Comparison of ENCODE assay signal across 17 cellular contexts in genomic region chr14:58270628-58271027, GRCh38. TPM values are rescaled to one million over a fixed set of nuclear protein-coding genes. Genes with fewer than 3 reads are reported as not detected.
DNase-seq lines count a peak whose midpoint lies in the region; ATAC-seq, FAIRE-seq and TF ChIP-seq lines count a peak whose summit lies in the region.
"Had no signal": no experiment of that assay in that cellular context is flagged by ENCODE, and none has a peak within 500 bp of the region (broad histone marks: within the 10 kb centered on the region; RNA-seq: fewer than 3 reads in every experiment).

No MANE protein-coding gene starts in this region.

- H3K36me3 Mint-ChIP-seq in activated CD4-positive, alpha-beta T cell treated with anti-CD3 and anti-CD28 coated beads for 36 hours (ENCODE audit: low read depth): peaks cover 68% of the 10 kb centered on the region
- peaks cover 23% of the 10 kb centered on the region for H3K36me3 Mint-ChIP-seq in progenitor cell of endocrine pancreas (ENCODE audit: insufficient read depth)
- peaks cover 86% of the 10 kb centered on the region for H3K36me3 Mint-ChIP-seq in activated T-helper 2 cell treated with anti-CD3 and anti-CD28 coated beads, Interferon-gamma antibody, Interleukin-2, Interleukin-4, amounts not matched to agents 10 μg/mL and 5 μg/mL and 100 μg/mL, durations not matched to agents 14 hours and 24 hours and 36 hours (ENCODE audit: low read depth)

- peak overlapping the region; percentile 69 for H3K27ac Mint-ChIP-seq in activated CD4-positive, alpha-beta T cell treated with anti-CD3 and anti-CD28 coated beads for 36 hours
- peak overlapping the region; percentile 24 for H3K27ac Mint-ChIP-seq in progenitor cell of endocrine pancreas
- no peak overlapping the region for H3K27ac Mint-ChIP-seq in activated T-helper 2 cell treated with anti-CD3 and anti-CD28 coated beads, Interferon-gamma antibody, Interleukin-2, Interleukin-4, amounts not matched to agents 10 μg/mL and 5 μg/mL and 100 μg/mL, durations not matched to agents 14 hours and 24 hours and 36 hours
- H3K27ac Mint-ChIP-seq: H9 had no signal

- POLR2A ChIA-PET in activated CD4-positive, alpha-beta T cell treated with anti-CD3 and anti-CD28 coated beads for 36 hours (lab: Charles Lee): no interaction called here

- H3K9me3 Mint-ChIP-seq in activated CD4-positive, alpha-beta T cell treated with anti-CD3 and anti-CD28 coated beads for 36 hours (ENCODE audit: low read depth): no peaks in the 10 kb centered on the region
- no peaks in the 10 kb centered on the region for H3K9me3 Mint-ChIP-seq in progenitor cell of endocrine pancreas (ENCODE audit: low read depth)
- no peaks in the 10 kb centered on the region for H3K9me3 Mint-ChIP-seq in activated T-helper 2 cell treated with anti-CD3 and anti-CD28 coated beads, Interferon-gamma antibody, Interleukin-2, Interleukin-4, amounts not matched to agents 10 μg/mL and 5 μg/mL and 100 μg/mL, durations not matched to agents 14 hours and 24 hours and 36 hours
- H3K9me3 Mint-ChIP-seq: H9 had no signal

- no peaks in the 10 kb centered on the region for H3K27me3 Mint-ChIP-seq in activated CD4-positive, alpha-beta T cell treated with anti-CD3 and anti-CD28 coated beads for 36 hours
- no peaks in the 10 kb centered on the region for H3K27me3 Mint-ChIP-seq in progenitor cell of endocrine pancreas
- H3K27me3 Mint-ChIP-seq in activated T-helper 2 cell treated with anti-CD3 and anti-CD28 coated beads, Interferon-gamma antibody, Interleukin-2, Interleukin-4, amounts not matched to agents 10 μg/mL and 5 μg/mL and 100 μg/mL, durations not matched to agents 14 hours and 24 hours and 36 hours (ENCODE audit: low read depth): no peaks in the 10 kb centered on the region

- H3K4me3 ChIP-seq in astrocyte of the spinal cord (ENCODE audit: low read depth, low read length): no peak overlapping the region
- H3K4me3 ChIP-seq: BLaER1 treated with 17β-estradiol and CSF1 and Interleukin-3, amounts not matched to agents 10 nM and 100 nM; Peyer's patch; tibial nerve had no signal

- TF ChIP-seq CTCF in astrocyte of the spinal cord (IDR thresholded peaks at IDR 0.05; ENCODE audit: low read depth, low read length) (no peak), progenitor cell of endocrine pancreas (IDR thresholded peaks at IDR 0.05; ENCODE audit: unreplicated experiment) (no peak)

- H3K4me1 Mint-ChIP-seq in activated CD4-positive, alpha-beta T cell treated with anti-CD3 and anti-CD28 coated beads for 36 hours: peaks cover 37% of the 10 kb centered on the region
- no peaks in the 10 kb centered on the region for H3K4me1 Mint-ChIP-seq in progenitor cell of endocrine pancreas (ENCODE audit: low read depth)
- peaks cover 22% of the 10 kb centered on the region for H3K4me1 Mint-ChIP-seq in activated T-helper 2 cell treated with anti-CD3 and anti-CD28 coated beads, Interferon-gamma antibody, Interleukin-2, Interleukin-4, amounts not matched to agents 10 μg/mL and 5 μg/mL and 100 μg/mL, durations not matched to agents 14 hours and 24 hours and 36 hours (ENCODE audit: low read depth)
- H3K4me1 Mint-ChIP-seq: H9 had no signal

- ATAC-seq in activated CD4-positive, alpha-beta T cell treated with anti-CD3 and anti-CD28 coated beads for 36 hours: peak; percentile 46

- CTCF ChIA-PET in activated CD4-positive, alpha-beta T cell treated with anti-CD3 and anti-CD28 coated beads for 36 hours (lab: Charles Lee): no interaction called here

- in situ Hi-C loops in astrocyte of the spinal cord (cut with HindIII; ENCODE audit: low sequenced_read_pairs): no loop called here

- no peak for DNase-seq in activated CD4-positive, alpha-beta T cell treated with anti-CD3 and anti-CD28 coated beads for 36 hours
- no peak for DNase-seq in activated CD4-positive, alpha-beta T cell treated with anti-CD3 and anti-CD28 coated beads, Interleukin-2, amount 50 U/mL, for 1 hour
- no peak for DNase-seq in HTR-8/SVneo (ENCODE audit: insufficient read length, low spot score)
- DNase-seq in astrocyte of the spinal cord (ENCODE audit: low read depth, low spot score): peak; percentile 22
- no peak for DNase-seq in progenitor cell of endocrine pancreas (ENCODE audit: low spot score, unreplicated experiment)
- no peak for DNase-seq in DMS 273 (lab: John Stamatoyannopoulos, UW; ENCODE audit: unreplicated experiment)
- no peak for DNase-seq in activated T-helper 2 cell treated with anti-CD3 and anti-CD28 coated beads, Interferon-gamma antibody, Interleukin-2, Interleukin-4, amounts not matched to agents 10 μg/mL and 5 μg/mL and 100 μg/mL, durations not matched to agents 14 hours and 24 hours and 36 hours (ENCODE audit: low spot score)
- DNase-seq in amygdala (lab: John Stamatoyannopoulos, UW): no peak
- DNase-seq: 8988T, brain microvascular endothelial cell, cortex of kidney, H9, NCI-H1417 treated with DMSO at 0.1 percent for 48 hours, Peyer's patch had no signal

- intact Hi-C loops in activated CD4-positive, alpha-beta T cell treated with anti-CD3 and anti-CD28 coated beads for 36 hours (cut with DNase I, micrococcal nuclease): no loop called here
- intact Hi-C loops in activated T-helper 2 cell treated with anti-CD3 and anti-CD28 coated beads, Interferon-gamma antibody, Interleukin-2, Interleukin-4, amounts not matched to agents 10 μg/mL and 5 μg/mL and 100 μg/mL, durations not matched to agents 14 hours and 24 hours and 36 hours (cut with micrococcal nuclease): no loop called here

- no peak overlapping the region for H3K4me3 Mint-ChIP-seq in activated CD4-positive, alpha-beta T cell treated with anti-CD3 and anti-CD28 coated beads for 36 hours
- no peak overlapping the region for H3K4me3 Mint-ChIP-seq in progenitor cell of endocrine pancreas (ENCODE audit: low read depth)
- no peak overlapping the region for H3K4me3 Mint-ChIP-seq in activated T-helper 2 cell treated with anti-CD3 and anti-CD28 coated beads, Interferon-gamma antibody, Interleukin-2, Interleukin-4, amounts not matched to agents 10 μg/mL and 5 μg/mL and 100 μg/mL, durations not matched to agents 14 hours and 24 hours and 36 hours (ENCODE audit: low read depth)
- H3K4me3 Mint-ChIP-seq: H9 had no signal

- peak; percentile 28 for FAIRE-seq in HTR-8/SVneo (lab: Jason Lieb, UNC)
- FAIRE-seq: TTC549 had no signal

RNA-seq across cellular contexts. Expression of gene PSMA3, which starts 26.0 kb away (rescaled TPM):
- 100 to 1,000 TPM; 342 to 425 TPM for total RNA-seq in activated CD4-positive, alpha-beta T cell treated with anti-CD3 and anti-CD28 coated beads for 36 hours
- total RNA-seq in progenitor cell of endocrine pancreas: 197 and 216 TPM in 2 replicates
- total RNA-seq in activated T-helper 2 cell treated with anti-CD3 and anti-CD28 coated beads, Interferon-gamma antibody, Interleukin-2, Interleukin-4, amounts not matched to agents 10 μg/mL and 5 μg/mL and 100 μg/mL, durations not matched to agents 14 hours and 24 hours and 36 hours: 407 and 425 TPM in 2 replicates

RNA-seq across cellular contexts. Expression of gene ARID4A, which starts 27.7 kb away (rescaled TPM):
- 10 to 100 TPM; 20.3 to 25.3 TPM for total RNA-seq in activated CD4-positive, alpha-beta T cell treated with anti-CD3 and anti-CD28 coated beads for 36 hours
- total RNA-seq in progenitor cell of endocrine pancreas: 31.5 and 35.1 TPM in 2 replicates
- total RNA-seq in activated T-helper 2 cell treated with anti-CD3 and anti-CD28 coated beads, Interferon-gamma antibody, Interleukin-2, Interleukin-4, amounts not matched to agents 10 μg/mL and 5 μg/mL and 100 μg/mL, durations not matched to agents 14 hours and 24 hours and 36 hours: 20.5 and 26.0 TPM in 2 replicates
